In the genomic region with DNA sequence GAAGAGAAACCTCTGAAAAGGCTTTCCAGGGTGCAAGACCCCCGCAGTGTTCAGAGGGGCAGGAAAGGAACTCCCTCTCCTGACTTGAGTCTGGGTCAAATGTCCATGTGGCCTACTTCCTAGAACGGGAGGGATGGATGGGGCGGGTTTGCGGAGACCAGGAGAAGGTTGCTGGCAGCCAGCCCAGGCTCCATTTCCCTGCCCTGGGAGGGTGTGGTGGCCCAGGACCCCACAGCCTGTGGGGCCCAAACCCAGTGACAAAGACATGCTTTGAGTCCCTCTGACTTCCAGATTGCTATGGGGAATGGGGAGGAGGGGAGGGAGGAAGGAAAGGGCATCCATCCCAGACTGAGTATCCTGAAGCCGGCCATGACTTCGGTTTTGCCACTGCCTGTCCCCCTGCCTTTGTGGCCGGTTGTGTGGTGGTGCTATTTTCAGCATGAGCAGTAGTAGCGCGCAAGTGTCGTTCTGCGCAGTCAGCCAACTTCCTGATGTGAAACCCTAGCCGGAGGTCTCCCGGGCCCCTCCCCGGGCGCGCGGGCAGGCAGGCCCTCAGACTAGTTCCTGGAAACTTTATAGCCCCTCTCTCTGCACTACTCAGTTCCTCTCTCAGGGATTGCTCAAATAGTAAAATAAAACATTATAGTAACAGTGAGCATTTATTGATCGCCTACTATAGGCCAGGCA, we compare ENCODE assay signal across 1 cellular context.
TF ChIP-seq lines count a peak whose summit lies in the region.

No MANE protein-coding gene starts in this region.

TF ChIP-seq in WTC11, 78 proteins besides CTCF, POLR2A, EP300 and RAD21 (continued from another document):
- TF ChIP-seq, protein P1, sequence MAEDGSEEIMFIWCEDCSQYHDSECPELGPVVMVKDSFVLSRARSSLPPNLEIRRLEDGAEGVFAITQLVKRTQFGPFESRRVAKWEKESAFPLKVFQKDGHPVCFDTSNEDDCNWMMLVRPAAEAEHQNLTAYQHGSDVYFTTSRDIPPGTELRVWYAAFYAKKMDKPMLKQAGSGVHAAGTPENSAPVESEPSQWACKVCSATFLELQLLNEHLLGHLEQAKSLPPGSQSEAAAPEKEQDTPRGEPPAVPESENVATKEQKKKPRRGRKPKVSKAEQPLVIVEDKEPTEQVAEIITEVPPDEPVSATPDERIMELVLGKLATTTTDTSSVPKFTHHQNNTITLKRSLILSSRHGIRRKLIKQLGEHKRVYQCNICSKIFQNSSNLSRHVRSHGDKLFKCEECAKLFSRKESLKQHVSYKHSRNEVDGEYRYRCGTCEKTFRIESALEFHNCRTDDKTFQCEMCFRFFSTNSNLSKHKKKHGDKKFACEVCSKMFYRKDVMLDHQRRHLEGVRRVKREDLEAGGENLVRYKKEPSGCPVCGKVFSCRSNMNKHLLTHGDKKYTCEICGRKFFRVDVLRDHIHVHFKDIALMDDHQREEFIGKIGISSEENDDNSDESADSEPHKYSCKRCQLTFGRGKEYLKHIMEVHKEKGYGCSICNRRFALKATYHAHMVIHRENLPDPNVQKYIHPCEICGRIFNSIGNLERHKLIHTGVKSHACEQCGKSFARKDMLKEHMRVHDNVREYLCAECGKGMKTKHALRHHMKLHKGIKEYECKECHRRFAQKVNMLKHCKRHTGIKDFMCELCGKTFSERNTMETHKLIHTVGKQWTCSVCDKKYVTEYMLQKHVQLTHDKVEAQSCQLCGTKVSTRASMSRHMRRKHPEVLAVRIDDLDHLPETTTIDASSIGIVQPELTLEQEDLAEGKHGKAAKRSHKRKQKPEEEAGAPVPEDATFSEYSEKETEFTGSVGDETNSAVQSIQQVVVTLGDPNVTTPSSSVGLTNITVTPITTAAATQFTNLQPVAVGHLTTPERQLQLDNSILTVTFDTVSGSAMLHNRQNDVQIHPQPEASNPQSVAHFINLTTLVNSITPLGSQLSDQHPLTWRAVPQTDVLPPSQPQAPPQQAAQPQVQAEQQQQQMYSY (CRISPR knock-in tag; IDR thresholded peaks at IDR 0.05) = no peak
- TF ChIP-seq, protein P2, sequence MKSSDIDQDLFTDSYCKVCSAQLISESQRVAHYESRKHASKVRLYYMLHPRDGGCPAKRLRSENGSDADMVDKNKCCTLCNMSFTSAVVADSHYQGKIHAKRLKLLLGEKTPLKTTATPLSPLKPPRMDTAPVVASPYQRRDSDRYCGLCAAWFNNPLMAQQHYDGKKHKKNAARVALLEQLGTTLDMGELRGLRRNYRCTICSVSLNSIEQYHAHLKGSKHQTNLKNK (CRISPR knock-in tag; IDR thresholded peaks at IDR 0.05) = no peak
- TF ChIP-seq NR1H2 (CRISPR knock-in tag; IDR thresholded peaks at IDR 0.05) (no peak), FOXP1 (CRISPR knock-in tag; IDR thresholded peaks at IDR 0.05; ENCODE audit: borderline replicate concordance) (no peak)
